In genomic region chr4:83043801-83044407, GRCh38 we compare ENCODE assay signal across 19 cellular contexts. TPM values are rescaled to one million over a fixed set of nuclear protein-coding genes. Genes with fewer than 3 reads are reported as not detected.
DNase-seq lines count a peak whose midpoint lies in the region; TF ChIP-seq lines count a peak whose summit lies in the region.
"Had no signal": no experiment of that assay in that cellular context is flagged by ENCODE, and none has a peak within 500 bp of the region (broad histone marks: within the 10 kb centered on the region; RNA-seq: fewer than 3 reads in every experiment).

No MANE protein-coding gene starts in this region.

- H3K4me3 Mint-ChIP-seq in MCF 10A (ENCODE audit: unreplicated experiment) (no peak overlapping the region), osteocyte (ENCODE audit: unreplicated experiment) (no peak overlapping the region)
- H3K4me3 Mint-ChIP-seq: activated naive CD4-positive, alpha-beta T cell treated with anti-CD3 and anti-CD28 coated beads, Interleukin-2, amount 50 U/mL, for 24 hours; central memory CD8-positive, alpha-beta T cell; naive thymus-derived CD8-positive, alpha-beta T cell; type B pancreatic cell had no signal

- BruUV-seq in MCF 10A (replicated peaks; lab: Mats Ljungman, UMichigan), result no TSS peak

- peaks cover 5% of the 10 kb centered on the region for H3K4me1 Mint-ChIP-seq in MCF 10A (ENCODE audit: insufficient read depth, unreplicated experiment)
- peaks cover 1% of the 10 kb centered on the region for H3K4me1 Mint-ChIP-seq in osteocyte (ENCODE audit: unreplicated experiment)

- DNase-seq in MCF 10A (ENCODE audit: unreplicated experiment) (peak; percentile 56), breast epithelium (ENCODE audit: low spot score in 2 of 2) (no peak), SK-N-MC (ENCODE audit: low read depth, low spot score) (peak; percentile 60), fibroblast of villous mesenchyme (ENCODE audit: low read depth) (peak; percentile 74), NCI-H526 treated with DMSO at 0.1 percent for 48 hours (lab: John Stamatoyannopoulos, UW) (no peak), osteocyte (ENCODE audit: extremely low spot score, unreplicated experiment) (no peak), NCI-H1436 treated with DMSO at 0.1 percent for 48 hours (lab: John Stamatoyannopoulos, UW) (no peak)
- DNase-seq in stimulated activated CD4-positive, alpha-beta T cell treated with anti-CD3 and anti-CD28 coated beads, Interleukin-2, amount 100 ng/mL, for 48 hours, result no peak
- DNase-seq: H7; KBM-7; left ventricle myocardium inferior; naive thymus-derived CD8-positive, alpha-beta T cell; NCI-H146; NCI-H524; Peyer's patch; T-helper 1 cell had no signal

- H3K9me3 Mint-ChIP-seq in MCF 10A (ENCODE audit: unreplicated experiment) (no peaks in the 10 kb centered on the region), osteocyte (ENCODE audit: unreplicated experiment) (no peaks in the 10 kb centered on the region)
- H3K9me3 Mint-ChIP-seq: activated naive CD4-positive, alpha-beta T cell treated with anti-CD3 and anti-CD28 coated beads, Interleukin-2, amount 50 U/mL, for 24 hours; central memory CD8-positive, alpha-beta T cell; naive thymus-derived CD8-positive, alpha-beta T cell; type B pancreatic cell had no signal

- intact Hi-C loops in MCF 10A (cut with micrococcal nuclease), result no loop called here
- intact Hi-C loops in breast epithelium (cut with DNase I; ENCODE audit: low total_unique reads), result no loop called here

- H3K27me3 ChIP-seq in breast epithelium, result no peaks in the 10 kb centered on the region
- H3K27me3 ChIP-seq: Peyer's patch had no signal

- no peak overlapping the region for H3K27ac ChIP-seq in breast epithelium
- peak overlapping the region; percentile 30; the same call in 1 of the 2 replicates for H3K27ac ChIP-seq in SK-N-MC
- H3K27ac ChIP-seq: left ventricle myocardium inferior, Peyer's patch had no signal

- H3K36me3 Mint-ChIP-seq in MCF 10A (ENCODE audit: insufficient read depth, unreplicated experiment) (peaks cover 7% of the 10 kb centered on the region), osteocyte (ENCODE audit: unreplicated experiment) (peaks cover 5% of the 10 kb centered on the region)
- H3K36me3 Mint-ChIP-seq: type B pancreatic cell had no signal

- TF ChIP-seq POLR2A in breast epithelium (IDR thresholded peaks at IDR 0.05), result no peak

- H3K9me3 ChIP-seq in breast epithelium (no peaks in the 10 kb centered on the region), SK-N-MC (ENCODE audit: low read depth, low read length) (no peaks in the 10 kb centered on the region)
- H3K9me3 ChIP-seq: left ventricle myocardium inferior, Peyer's patch had no signal

- H3K27me3 Mint-ChIP-seq in MCF 10A (ENCODE audit: insufficient read depth, unreplicated experiment), result no peaks in the 10 kb centered on the region
- H3K27me3 Mint-ChIP-seq in osteocyte (ENCODE audit: unreplicated experiment), result no peaks in the 10 kb centered on the region
- H3K27me3 Mint-ChIP-seq: activated naive CD4-positive, alpha-beta T cell treated with anti-CD3 and anti-CD28 coated beads, Interleukin-2, amount 50 U/mL, for 24 hours; central memory CD8-positive, alpha-beta T cell; naive thymus-derived CD8-positive, alpha-beta T cell; type B pancreatic cell had no signal

- TF ChIP-seq CTCF in MCF 10A (IDR thresholded peaks at IDR 0.05; ENCODE audit: unreplicated experiment) (no peak), breast epithelium (IDR thresholded peaks at IDR 0.05) (no peak), fibroblast of villous mesenchyme (IDR thresholded peaks at IDR 0.05; ENCODE audit: insufficient read depth, low read depth, low read length) (no peak), osteocyte (IDR thresholded peaks at IDR 0.05) (no peak)

- peak overlapping the region; percentile 11 for H3K9ac ChIP-seq in SK-N-MC (ENCODE audit: insufficient read length)

- H3K4me3 ChIP-seq in breast epithelium, result no peak overlapping the region
- H3K4me3 ChIP-seq in SK-N-MC, result no peak overlapping the region
- no peak overlapping the region for H3K4me3 ChIP-seq in fibroblast of villous mesenchyme (ENCODE audit: low read depth, low read length)
- H3K4me3 ChIP-seq: left ventricle myocardium inferior, Peyer's patch had no signal

- no peaks in the 10 kb centered on the region for H3K4me1 ChIP-seq in breast epithelium
- H3K4me1 ChIP-seq: Peyer's patch had no signal

- H3K36me3 ChIP-seq in breast epithelium, result no peaks in the 10 kb centered on the region
- H3K36me3 ChIP-seq in SK-N-MC (ENCODE audit: insufficient read depth, low read length), result no peaks in the 10 kb centered on the region
- H3K36me3 ChIP-seq: Peyer's patch had no signal

- POLR2A ChIA-PET in MCF 10A (lab: Yijun Ruan, JAX), result interaction anchor here (0.7 to 3.0 kb wide), 4 partner anchors 9 to 224 kb away, joined by 3 to 20 read pairs (median 6); partner anchors contain the start of gene COPS4

- H3K27ac Mint-ChIP-seq in MCF 10A (ENCODE audit: low read depth, unreplicated experiment) (peak overlapping the region; percentile 31), osteocyte (ENCODE audit: unreplicated experiment) (no peak overlapping the region)
- H3K27ac Mint-ChIP-seq: naive thymus-derived CD8-positive, alpha-beta T cell; type B pancreatic cell had no signal

- CTCF ChIA-PET in MCF 10A (lab: Yijun Ruan, JAX), result no interaction called here

RNA-seq across cellular contexts. Expression of gene COPS4, which starts 8.9 kb away (rescaled TPM):
- 34.7 and 36.6 TPM in 2 replicates for total RNA-seq in MCF 10A (2022)
- total RNA-seq in breast epithelium, result 10 to 100 TPM; 55.8 to 67.9 (median 56.4) TPM
- 101 and 106 TPM in 2 replicates for total RNA-seq in fibroblast of villous mesenchyme
- 33.8 and 38.5 TPM in 2 replicates for total RNA-seq in osteocyte

RNA-seq across cellular contexts. Expression of gene LIN54, which starts 33.3 kb away (rescaled TPM):
- total RNA-seq in MCF 10A (2022) (16.0 and 16.5 TPM in 2 replicates), breast epithelium (10 to 100 TPM in 2 of 3 donors, 1 to 10 TPM in 1; 9.8 to 14.0 (median 11.7) TPM), fibroblast of villous mesenchyme (12.6 and 16.8 TPM in 2 replicates), osteocyte (12.6 TPM in 2 replicates)

Comparison
In these comparisons a context has a peak if more than half of its experiments do, and no peak if none do; other contexts are left out.
1. DNase-seq: peak in MCF 10A (single experiment), SK-N-MC (single experiment) and fibroblast of villous mesenchyme (single experiment); none in breast epithelium (0 of 2), NCI-H526 treated with DMSO at 0.1 percent for 48 hours (single experiment), osteocyte (single experiment), stimulated activated CD4-positive, alpha-beta T cell treated with anti-CD3 and anti-CD28 coated beads, Interleukin-2, amount 100 ng/mL, for 48 hours (0 of 2) and NCI-H1436 treated with DMSO at 0.1 percent for 48 hours (single experiment).